15 cellular contexts compared by ENCODE assay signal in genomic region chr9:13446935-13447334, GRCh38.
DNase-seq lines count a peak whose midpoint lies in the region; ATAC-seq and TF ChIP-seq lines count a peak whose summit lies in the region.
"Had no signal": no experiment of that assay in that cellular context is flagged by ENCODE, and none has a peak within 500 bp of the region (broad histone marks: within the 10 kb centered on the region; RNA-seq: fewer than 3 reads in every experiment).

No MANE protein-coding gene starts in this region.

- CTCF ChIA-PET in AG04450 (lab: Charles Lee): interaction anchor here (0.6 to 2.5 kb wide), 8 partner anchors 17 to 987 kb away, joined by 3 to 8 read pairs (median 4); no protein-coding TSS in a partner anchor

- H3K36me3 ChIP-seq in osteoblast (ENCODE audit: insufficient read depth, low read length): no peaks in the 10 kb centered on the region

- no peaks in the 10 kb centered on the region for H3K79me2 ChIP-seq in osteoblast (ENCODE audit: insufficient read depth, low read length)

- H2AFZ ChIP-seq in osteoblast (ENCODE audit: low read length): no peak overlapping the region

- H3K36me3 Mint-ChIP-seq in effector memory CD8-positive, alpha-beta T cell (ENCODE audit: insufficient read depth): no peaks in the 10 kb centered on the region
- H3K36me3 Mint-ChIP-seq: activated CD4-positive, alpha-beta memory T cell treated with anti-CD3 and anti-CD28 coated beads for 36 hours; CD4-positive, alpha-beta memory T cell had no signal

- peaks cover 0 to 6% of the 10 kb centered on the region in 2 donors for H3K9me3 Mint-ChIP-seq in effector memory CD8-positive, alpha-beta T cell
- H3K9me3 Mint-ChIP-seq: activated CD4-positive, alpha-beta memory T cell treated with anti-CD3 and anti-CD28 coated beads for 36 hours had no signal

- H3K9me3 ChIP-seq in AG04450 (ENCODE audit: control insufficient read depth, insufficient read depth, low read length) (no peaks in the 10 kb centered on the region), osteoblast (ENCODE audit: low read depth, low read length) (no peaks in the 10 kb centered on the region)

- H3K4me3 ChIP-seq in AG04450 (ENCODE audit: low read depth, low read length) (no peak overlapping the region), choroid plexus epithelial cell (ENCODE audit: low read depth, low read length) (no peak overlapping the region), osteoblast (ENCODE audit: insufficient read depth, low read length) (no peak overlapping the region)

- H3K27ac ChIP-seq in AG04450 (ENCODE audit: low read depth, low read length) (no peak overlapping the region), osteoblast (ENCODE audit: low read depth, low read length) (no peak overlapping the region), substantia nigra (ENCODE audit: low read depth, low read length, poor library complexity, severe bottlenecking) (no peak overlapping the region)
- H3K27ac ChIP-seq: HL-60 had no signal

- no peaks in the 10 kb centered on the region for H4K20me1 ChIP-seq in osteoblast (ENCODE audit: insufficient read depth, low read length)

- H3K4me2 ChIP-seq in osteoblast (ENCODE audit: insufficient read depth, low read length): peak overlapping the region; percentile 22

- no peaks in the 10 kb centered on the region for H3K27me3 Mint-ChIP-seq in effector memory CD8-positive, alpha-beta T cell
- H3K27me3 Mint-ChIP-seq: activated CD4-positive, alpha-beta memory T cell treated with anti-CD3 and anti-CD28 coated beads for 36 hours had no signal

- ATAC-seq in effector memory CD8-positive, alpha-beta T cell (replicated peaks): no peak

- H3K27ac Mint-ChIP-seq in effector memory CD8-positive, alpha-beta T cell: no peak overlapping the region
- H3K27ac Mint-ChIP-seq: activated CD4-positive, alpha-beta memory T cell treated with anti-CD3 and anti-CD28 coated beads for 36 hours; CD4-positive, alpha-beta memory T cell had no signal

- TF ChIP-seq CTCF in AG04450 (IDR thresholded peaks at IDR 0.05; ENCODE audit: low read depth, low read length) (peak; percentile 22; the same call in 1 of the 2 replicates), LNCAP (IDR thresholded peaks at IDR 0.05) (peak; percentile 22; the same call in 1 of the 2 replicates), choroid plexus epithelial cell (conservative IDR thresholded peaks at IDR 0.05; ENCODE audit: low read depth, low read length) (peak; percentile 24), osteoblast (IDR thresholded peaks at IDR 0.05; ENCODE audit: extremely low read depth, low read depth, low read length) (peak; percentile 32)

- no peaks in the 10 kb centered on the region for H3K4me1 ChIP-seq in osteoblast (ENCODE audit: insufficient read depth, low read length)

- no peaks in the 10 kb centered on the region for H3K4me1 Mint-ChIP-seq in effector memory CD8-positive, alpha-beta T cell (ENCODE audit: low read depth in 2 of 2)
- H3K4me1 Mint-ChIP-seq: CD4-positive, alpha-beta memory T cell had no signal

- DNase-seq in AG04450 (ENCODE audit: low read depth, low spot score): no peak
- DNase-seq in choroid plexus epithelial cell (ENCODE audit: low read depth): no peak
- DNase-seq in osteoblast (ENCODE audit: insufficient read length, low spot score, missing footprints): peak; percentile 11
- no peak for DNase-seq in effector memory CD8-positive, alpha-beta T cell
- no peak for DNase-seq in SW 1271 (lab: John Stamatoyannopoulos, UW)
- DNase-seq in SHP77 treated with DMSO at 0.1 percent for 48 hours (lab: John Stamatoyannopoulos, UW): no peak
- no peak for DNase-seq in substantia nigra (lab: John Stamatoyannopoulos, UW)
- DNase-seq: activated CD4-positive, alpha-beta memory T cell treated with anti-CD3 and anti-CD28 coated beads for 36 hours; activated gamma-delta T cell treated with Interleukin-2 at 50 U/mL for 16 hours; CD4-positive, alpha-beta memory T cell; retina; stimulated activated naive CD4-positive, alpha-beta T cell treated with Interleukin-2 at 50 U/mL for 16 hours; T-helper 2 cell had no signal

- no peak overlapping the region for H3K4me3 Mint-ChIP-seq in effector memory CD8-positive, alpha-beta T cell
- H3K4me3 Mint-ChIP-seq: activated CD4-positive, alpha-beta memory T cell treated with anti-CD3 and anti-CD28 coated beads for 36 hours; CD4-positive, alpha-beta memory T cell had no signal

- H3K27me3 ChIP-seq in AG04450 (ENCODE audit: control insufficient read depth, insufficient read depth, low read length) (peaks cover 2% of the 10 kb centered on the region), osteoblast (ENCODE audit: insufficient read depth, low read length) (peaks cover 73% of the 10 kb centered on the region)

- POLR2A ChIA-PET in AG04450 (lab: Yijun Ruan, JAX): no interaction called here
